In genomic region chr11:34468209-34468841, GRCh38 we compare ENCODE assay signal across 8 cellular contexts. TPM values are rescaled to one million over a fixed set of nuclear protein-coding genes. Genes with fewer than 3 reads are reported as not detected.
A peak's percentile ranks its signal among the peaks of the same experiment; 100 is the strongest.
DNase-seq lines count a peak whose midpoint lies in the region; ATAC-seq and TF ChIP-seq lines count a peak whose summit lies in the region.

No MANE protein-coding gene starts in this region.

- no peak overlapping the region for H3K4me3 Mint-ChIP-seq in chondrocyte (ENCODE audit: unreplicated experiment)

- H3K9ac ChIP-seq in GM23248 (no peak overlapping the region), trophoblast cell (ENCODE audit: low read length) (no peak overlapping the region)

- 80 to 83% methylated on average over 8 of the region's 8 CpGs for WGBS in GM23248 (ENCODE audit: low coverage in 1 of 2, low lambda C conversion rate in 2 of 2, missing lambda C conversion rate in 2 of 2), 2 experiments
- no CpG with 5 or more reads among the region's 8 CpGs for WGBS in trophoblast cell (ENCODE audit: extremely low coverage, insufficient coverage, insufficient read length)

- H2BK12ac ChIP-seq in trophoblast cell (ENCODE audit: low read length), result no peak overlapping the region

- no peaks in the 10 kb centered on the region for H3F3A ChIP-seq in GM23248 (ENCODE audit: insufficient read depth)

- H3K9me3 ChIP-seq in GM23248 (ENCODE audit: low read depth), result no peaks in the 10 kb centered on the region
- H3K9me3 ChIP-seq in trophoblast cell (ENCODE audit: insufficient read depth, low read depth, low read length), result no peaks in the 10 kb centered on the region

- H3K23ac ChIP-seq in trophoblast cell (ENCODE audit: low read length), result no peak overlapping the region

- no peak for DNase-seq in BJ (ENCODE audit: low read depth)
- peak; percentile 41 for DNase-seq in GM23248
- peak; percentile 78 for DNase-seq in SK-MEL-5 (ENCODE audit: low read depth, low spot score)
- no peak for DNase-seq in chondrocyte (ENCODE audit: low spot score)
- DNase-seq in trophoblast cell, result peak; percentile 7 to 65
- DNase-seq in globus pallidus (ENCODE audit: low spot score), result no peak

- no peak overlapping the region for H2BK120ac ChIP-seq in trophoblast cell (ENCODE audit: insufficient read depth, low read length, poor library complexity)

- no peak overlapping the region for H3K27ac Mint-ChIP-seq in chondrocyte (ENCODE audit: unreplicated experiment)

- H2AFZ ChIP-seq in GM23248 (no peak overlapping the region), trophoblast cell (ENCODE audit: insufficient read depth, low read length, poor library complexity) (no peak overlapping the region)

- H3K27me3 ChIP-seq in BJ (ENCODE audit: control insufficient read depth, insufficient read depth, low read length), result no peaks in the 10 kb centered on the region
- H3K27me3 ChIP-seq in GM23248 (replicated peaks; ENCODE audit: insufficient read depth), result no peaks in the 10 kb centered on the region
- no peaks in the 10 kb centered on the region for H3K27me3 ChIP-seq in trophoblast cell (ENCODE audit: insufficient read depth, low read length)

- CTCF ChIA-PET in BJ (lab: Yijun Ruan, JAX), result interaction anchor here (0.6 to 3.9 kb wide), 19 partner anchors 9 to 1048 kb away, joined by 3 to 18 read pairs (median 4); partner anchors contain the start of gene ABTB2

- POLR2A ChIA-PET in BJ (lab: Charles Lee), result interaction anchor here (0.5 kb wide), 1 partner anchor 294 kb away, joined by 9 read pairs; no protein-coding TSS in a partner anchor

- no peak overlapping the region for H3K27ac ChIP-seq in GM23248
- H3K27ac ChIP-seq in trophoblast cell (ENCODE audit: low read depth, low read length), result no peak overlapping the region

- H4K12ac ChIP-seq in trophoblast cell (ENCODE audit: low read depth, low read length), result no peak overlapping the region

- no peak overlapping the region for H2AK5ac ChIP-seq in trophoblast cell (ENCODE audit: low read length)

- H3K36me3 ChIP-seq in BJ (ENCODE audit: control insufficient read depth, insufficient read depth, low read length) (peaks cover 20% of the 10 kb centered on the region), GM23248 (ENCODE audit: low read depth) (peaks cover 56% of the 10 kb centered on the region), trophoblast cell (ENCODE audit: control insufficient read depth in 1 of 2, insufficient read depth in 2 of 2, low read length in 2 of 2) (no peaks in the 10 kb centered on the region)

- H3K27me3 Mint-ChIP-seq in chondrocyte (ENCODE audit: low read depth), result no peaks in the 10 kb centered on the region

- H4K91ac ChIP-seq in trophoblast cell (ENCODE audit: low read depth, low read length), result no peak overlapping the region

- in situ Hi-C loops in GM23248 (cut with MboI), result no loop called here
- in situ Hi-C loops in SK-MEL-5 (cut with HindIII; ENCODE audit: low pct_unique_long_range_greater_than_20kb, low sequenced_read_pairs), result no loop called here

- H3K14ac ChIP-seq in trophoblast cell (ENCODE audit: low read length), result no peak overlapping the region

- H4K20me1 ChIP-seq in GM23248 (ENCODE audit: insufficient read depth), result no peaks in the 10 kb centered on the region

- peaks cover 60% of the 10 kb centered on the region for H3K36me3 Mint-ChIP-seq in chondrocyte (ENCODE audit: low read depth)

- no peak overlapping the region for H3K18ac ChIP-seq in trophoblast cell (ENCODE audit: low read length)

- no peak overlapping the region for H3K4me3 ChIP-seq in BJ (ENCODE audit: low read depth, low read length)
- H3K4me3 ChIP-seq in GM23248, result no peak overlapping the region
- H3K4me3 ChIP-seq in trophoblast cell (ENCODE audit: low read depth, low read length), result no peak overlapping the region

- H3K4me1 Mint-ChIP-seq in chondrocyte (ENCODE audit: low read depth), result no peaks in the 10 kb centered on the region

- H3K9me3 Mint-ChIP-seq in chondrocyte (ENCODE audit: low read depth), result peaks cover 14% of the 10 kb centered on the region

- H3K4me2 ChIP-seq in GM23248 (ENCODE audit: unreplicated experiment) (no peak overlapping the region), trophoblast cell (ENCODE audit: low read length) (no peak overlapping the region)

- TF ChIP-seq CTCF in BJ (IDR thresholded peaks at IDR 0.05; ENCODE audit: insufficient read depth, low read depth, low read length) (peak; percentile 72), chondrocyte (IDR thresholded peaks at IDR 0.05) (peak; percentile 73)

- no peaks in the 10 kb centered on the region for H3K79me1 ChIP-seq in trophoblast cell (ENCODE audit: low read length)

- H3K4me1 ChIP-seq in GM23248 (ENCODE audit: insufficient read depth) (no peaks in the 10 kb centered on the region), trophoblast cell (ENCODE audit: control insufficient read depth in 1 of 2, insufficient read depth in 2 of 2, low read length in 2 of 2) (no peaks in the 10 kb centered on the region)

- H4K8ac ChIP-seq in trophoblast cell (ENCODE audit: low read depth, low read length), result no peak overlapping the region

- ATAC-seq in GM18858 (IDR thresholded peaks at IDR 0.05; ENCODE audit: unreplicated experiment) (no peak), GM21515 (IDR thresholded peaks at IDR 0.05; ENCODE audit: unreplicated experiment) (no peak)

- H3K4ac ChIP-seq in trophoblast cell (ENCODE audit: low read depth, low read length), result no peak overlapping the region

- H3K79me2 ChIP-seq in GM23248 (ENCODE audit: insufficient read depth) (no peaks in the 10 kb centered on the region), trophoblast cell (ENCODE audit: control insufficient read depth, insufficient read depth, low read length, poor library complexity) (no peaks in the 10 kb centered on the region)

- no peak overlapping the region for H2BK5ac ChIP-seq in trophoblast cell (ENCODE audit: low read depth, low read length, poor library complexity)

- no peaks in the 10 kb centered on the region for H3K9me2 ChIP-seq in GM23248 (ENCODE audit: insufficient read depth)

RNA-seq across cellular contexts. Expression of gene CAT, which starts 29.6 kb away (rescaled TPM):
- polyA plus RNA-seq in BJ (2011; rRNA removed) (101 and 128 TPM in 2 replicates), GM23248 (2016; fragmentation: Nextera tagmentation; extraction: Ambion mirVana) (52.5 and 54.5 TPM in 2 replicates)
- 33.0 and 55.3 TPM in 2 replicates for polyA minus RNA-seq in BJ (2011; rRNA and poly(A)+ RNA removed)
- 49.4 and 57.0 TPM in 2 replicates for total RNA-seq in GM23248 (2014; rRNA removed; shearing (Covaris generic))
- 101 and 105 TPM in 2 replicates for total RNA-seq in SK-MEL-5 (2014; rRNA removed; shearing (Covaris generic))
- 92.9 and 117 TPM in 2 replicates for polyA plus RNA-seq in SK-MEL-5 (2015; cell fraction: cytosol; rRNA removed)
- 104 and 132 TPM in 2 replicates for polyA plus RNA-seq in SK-MEL-5 (2015; cell fraction: nucleus; rRNA removed)
- total RNA-seq in chondrocyte, result 28.2 to 32.0 TPM (median 31.1 TPM) in 3 replicates
- 2.6 TPM in 2 replicates for polyA plus RNA-seq in trophoblast cell (2013)

RNA-seq across cellular contexts. Expression of gene ELF5, which starts 45.3 kb away (rescaled TPM):
- polyA plus RNA-seq in BJ (2011; rRNA removed) (not detected in 2 replicates), GM23248 (2016; fragmentation: Nextera tagmentation; extraction: Ambion mirVana) (not detected in 2 replicates)
- polyA minus RNA-seq in BJ (2011; rRNA and poly(A)+ RNA removed), result not detected in 2 replicates
- total RNA-seq in GM23248 (2014; rRNA removed; shearing (Covaris generic)), result not detected in 2 replicates
- total RNA-seq in SK-MEL-5 (2014; rRNA removed; shearing (Covaris generic)), result not detected in 2 replicates
- polyA plus RNA-seq in SK-MEL-5 (2015; cell fraction: cytosol; rRNA removed), result not detected in 2 replicates
- not detected in 2 replicates for polyA plus RNA-seq in SK-MEL-5 (2015; cell fraction: nucleus; rRNA removed)
- total RNA-seq in chondrocyte, result not detected in 3 replicates
- 0.19 and 0.25 TPM in 2 replicates for polyA plus RNA-seq in trophoblast cell (2013)

Comparison
In these comparisons a context has a peak if more than half of its experiments do, and no peak if none do; other contexts are left out.
1. DNase-seq: peak in GM23248 (single experiment), SK-MEL-5 (single experiment) and trophoblast cell (2 of 2); none in BJ (single experiment), chondrocyte (single experiment) and globus pallidus (single experiment).